Comparison of ENCODE assay signal across 22 cellular contexts in genomic region chr16:68954871-68955635, GRCh38.
DNase-seq lines count a peak whose midpoint lies in the region; ATAC-seq and TF ChIP-seq lines count a peak whose summit lies in the region.
"Had no signal": no experiment of that assay in that cellular context is flagged by ENCODE, and none has a peak within 500 bp of the region (broad histone marks: within the 10 kb centered on the region; RNA-seq: fewer than 3 reads in every experiment).

No MANE protein-coding gene starts in this region.

- TF ChIP-seq POLR2A in vagina (IDR thresholded peaks at IDR 0.05) = no peak

- no peaks in the 10 kb centered on the region for H3K9me3 ChIP-seq in A673 (ENCODE audit: low read depth, low read length, poor library complexity, severe bottlenecking)
- no peaks in the 10 kb centered on the region for H3K9me3 ChIP-seq in endocrine pancreas (ENCODE audit: control insufficient read depth, low read length)
- no peaks in the 10 kb centered on the region for H3K9me3 ChIP-seq in vagina
- H3K9me3 ChIP-seq: gastrocnemius medialis, tibial artery had no signal

- no peaks in the 10 kb centered on the region for H3K9me3 Mint-ChIP-seq in GM23338
- no peaks in the 10 kb centered on the region for H3K9me3 Mint-ChIP-seq in activated naive CD8-positive, alpha-beta T cell treated with anti-CD3 and anti-CD28 coated beads, Interleukin-2, amount 50 U/mL, for 24 hours
- H3K9me3 Mint-ChIP-seq: activated CD4-positive, alpha-beta T cell treated with anti-CD3 and anti-CD28 coated beads, Interleukin-2, amount 10 ng/mL, durations not matched to agents 7 days and 5 days had no signal

- no peak overlapping the region for H2AFZ ChIP-seq in GM23338

- H3K4me1 Mint-ChIP-seq in GM23338 = peaks cover 8% of the 10 kb centered on the region; the same call in 2 of the 3 replicates
- H3K4me1 Mint-ChIP-seq in activated naive CD8-positive, alpha-beta T cell treated with anti-CD3 and anti-CD28 coated beads, Interleukin-2, amount 50 U/mL, for 24 hours = no peaks in the 10 kb centered on the region
- H3K4me1 Mint-ChIP-seq: activated CD4-positive, alpha-beta T cell treated with anti-CD3 and anti-CD28 coated beads, Interleukin-2, amount 10 ng/mL, durations not matched to agents 7 days and 5 days had no signal

- H3K9me2 ChIP-seq in GM23338 (ENCODE audit: insufficient read depth) = no peaks in the 10 kb centered on the region

- CTCF ChIA-PET in A673 (lab: Charles Lee) = no interaction called here

- H3K4me3 ChIP-seq in A673 (ENCODE audit: low read depth, low read length, poor library complexity, severe bottlenecking) (no peak overlapping the region), GM23338 (no peak overlapping the region), endocrine pancreas (ENCODE audit: control insufficient read depth, insufficient read depth, low read length) (peak overlapping the region; percentile 22), vagina (no peak overlapping the region)
- H3K4me3 ChIP-seq: cardiac muscle cell, dorsolateral prefrontal cortex, gastrocnemius medialis, tibial artery had no signal

- no peaks in the 10 kb centered on the region for H3K79me2 ChIP-seq in GM23338 (replicated peaks; ENCODE audit: insufficient read depth)

- ATAC-seq in GM23338 = peak; percentile 62
- no peak for ATAC-seq in activated naive CD8-positive, alpha-beta T cell treated with anti-CD3 and anti-CD28 coated beads, Interleukin-2, amount 50 U/mL, for 24 hours
- ATAC-seq: gastrocnemius medialis; sciatic nerve; stimulated activated naive CD8-positive, alpha-beta T cell treated with anti-CD3 and anti-CD28 coated beads, Interleukin-15, Interleukin-2, amounts not matched to agents 100 U/mL and 50 U/mL, for 24 hours had no signal

- H3K27ac ChIP-seq in A673 (ENCODE audit: low read depth, low read length, poor library complexity, severe bottlenecking) (no peak overlapping the region), GM23338 (ENCODE audit: low read depth) (no peak overlapping the region), vagina (no peak overlapping the region)
- H3K27ac ChIP-seq: cardiac muscle cell, dorsolateral prefrontal cortex, gastrocnemius medialis, tibial artery had no signal

- no peak for TF ChIP-seq CTCF in A673 (conservative IDR thresholded peaks at IDR 0.05; ENCODE audit: low read depth, low read length)
- no peak for TF ChIP-seq CTCF in GM23338 (conservative IDR thresholded peaks at IDR 0.05; ENCODE audit: low read depth in 2 of 2)
- TF ChIP-seq CTCF in vagina (IDR thresholded peaks at IDR 0.05) = no peak

- DNase-seq in A673 (ENCODE audit: low spot score) (peak; percentile 45), GM23338 (ENCODE audit: low spot score) (no peak), NCI-H524 (lab: John Stamatoyannopoulos, UW) (peak; percentile 91 to 98), middle frontal gyrus (ENCODE audit: extremely low spot score, low spot score) (no peak), vagina (ENCODE audit: extremely low spot score in 2 of 2) (no peak), amygdala (lab: John Stamatoyannopoulos, UW) (no peak)
- no peak for DNase-seq in activated naive CD8-positive, alpha-beta T cell treated with anti-CD3 and anti-CD28 coated beads, Interleukin-2, amount 50 U/mL, for 24 hours
- DNase-seq: activated CD4-positive, alpha-beta T cell treated with anti-CD3 and anti-CD28 coated beads, Interleukin-2, amount 10 ng/mL, durations not matched to agents 7 days and 5 days; activated CD8-positive, alpha-beta memory T cell treated with anti-CD3 and anti-CD28 coated beads, Interleukin-2, amount 50 U/mL, for 48 hours; activated effector memory CD4-positive, alpha-beta T cell treated with anti-CD3 and anti-CD28 coated beads, Interleukin-2, amount 50 U/mL, for 16 hours; erythroblast; gastrocnemius medialis; IMR-90; occipital lobe; stimulated activated CD4-positive, alpha-beta T cell treated with anti-CD3 and anti-CD28 coated beads, Interleukin-1b, Interleukin-23, amount 100 ng/mL, for 48 hours; stimulated activated naive CD8-positive, alpha-beta T cell treated with anti-CD3 and anti-CD28 coated beads, Interleukin-15, Interleukin-2, amounts not matched to agents 100 U/mL and 50 U/mL, for 24 hours; T-helper 1 cell; tibial artery had no signal

- H3K36me3 ChIP-seq in A673 (ENCODE audit: insufficient read depth, low read length, poor library complexity, severe bottlenecking) (no peaks in the 10 kb centered on the region), GM23338 (ENCODE audit: insufficient read depth) (no peaks in the 10 kb centered on the region), endocrine pancreas (ENCODE audit: control insufficient read depth, insufficient read depth, low read length) (no peaks in the 10 kb centered on the region), vagina (no peaks in the 10 kb centered on the region)
- H3K36me3 ChIP-seq: cardiac muscle cell, gastrocnemius medialis, tibial artery had no signal

- no peak overlapping the region for H3K4me3 Mint-ChIP-seq in GM23338
- H3K4me3 Mint-ChIP-seq in activated naive CD8-positive, alpha-beta T cell treated with anti-CD3 and anti-CD28 coated beads, Interleukin-2, amount 50 U/mL, for 24 hours = no peak overlapping the region
- H3K4me3 Mint-ChIP-seq: activated CD4-positive, alpha-beta T cell treated with anti-CD3 and anti-CD28 coated beads, Interleukin-2, amount 10 ng/mL, durations not matched to agents 7 days and 5 days had no signal

- no peak overlapping the region for H3K9ac ChIP-seq in endocrine pancreas (ENCODE audit: control insufficient read depth, insufficient read depth, low read length)

- no TSS peak for BruUV-seq in A673 (replicated peaks; lab: Mats Ljungman, UMichigan)

- H3K27me3 ChIP-seq in A673 (replicated peaks; ENCODE audit: insufficient read depth, low read depth, low read length, poor library complexity) = no peaks in the 10 kb centered on the region
- no peaks in the 10 kb centered on the region for H3K27me3 ChIP-seq in GM23338 (ENCODE audit: insufficient read depth)
- H3K27me3 ChIP-seq in endocrine pancreas (ENCODE audit: control insufficient read depth, insufficient read depth, low read length) = no peaks in the 10 kb centered on the region
- no peaks in the 10 kb centered on the region for H3K27me3 ChIP-seq in vagina
- H3K27me3 ChIP-seq: cardiac muscle cell, dorsolateral prefrontal cortex, gastrocnemius medialis, tibial artery had no signal

- H3K4me1 ChIP-seq in A673 (ENCODE audit: insufficient read depth, low read length, poor library complexity, severe bottlenecking) (peaks cover 6% of the 10 kb centered on the region), GM23338 (ENCODE audit: insufficient read depth) (0 out of 2 replicates have a peak, but pooled peaks cover 2% of the 10 kb centered on the region), endocrine pancreas (ENCODE audit: control insufficient read depth, insufficient read depth, low read length) (peaks cover 17% of the 10 kb centered on the region), vagina (no peaks in the 10 kb centered on the region)
- H3K4me1 ChIP-seq: tibial artery had no signal

- H3K27ac Mint-ChIP-seq in GM23338 = no peak overlapping the region
- no peak overlapping the region for H3K27ac Mint-ChIP-seq in activated naive CD8-positive, alpha-beta T cell treated with anti-CD3 and anti-CD28 coated beads, Interleukin-2, amount 50 U/mL, for 24 hours
- H3K27ac Mint-ChIP-seq: activated CD4-positive, alpha-beta T cell treated with anti-CD3 and anti-CD28 coated beads, Interleukin-2, amount 10 ng/mL, durations not matched to agents 7 days and 5 days had no signal

- peaks cover 4% of the 10 kb centered on the region for H3K27me3 Mint-ChIP-seq in GM23338 (ENCODE audit: insufficient read depth, low read depth, poor library complexity)
- H3K27me3 Mint-ChIP-seq in activated naive CD8-positive, alpha-beta T cell treated with anti-CD3 and anti-CD28 coated beads, Interleukin-2, amount 50 U/mL, for 24 hours = no peaks in the 10 kb centered on the region
- H3K27me3 Mint-ChIP-seq: activated CD4-positive, alpha-beta T cell treated with anti-CD3 and anti-CD28 coated beads, Interleukin-2, amount 10 ng/mL, durations not matched to agents 7 days and 5 days had no signal

- H4K20me1 ChIP-seq in GM23338 (replicated peaks; ENCODE audit: insufficient read depth) = no peaks in the 10 kb centered on the region

- H3F3A ChIP-seq in GM23338 (replicated peaks; ENCODE audit: low read depth) = no peaks in the 10 kb centered on the region

- intact Hi-C loops in A673 (cut with micrococcal nuclease; ENCODE audit: unreplicated experiment) (no loop called here), vagina (cut with DNase I) (no loop called here)

- H3K4me2 ChIP-seq in GM23338 = no peak overlapping the region

- H3K36me3 Mint-ChIP-seq in GM23338 (ENCODE audit: low read depth) = no peaks in the 10 kb centered on the region
- peaks cover 2% of the 10 kb centered on the region for H3K36me3 Mint-ChIP-seq in activated naive CD8-positive, alpha-beta T cell treated with anti-CD3 and anti-CD28 coated beads, Interleukin-2, amount 50 U/mL, for 24 hours (ENCODE audit: low read depth)

- POLR2A ChIA-PET in A673 (lab: Charles Lee; ENCODE audit: low non-redundant PET) = no interaction called here

TF ChIP-seq in GM23338, 12 proteins besides CTCF, POLR2A, EP300 and RAD21 (continues in another document):
- TF ChIP-seq ZNF331 (CRISPR knock-in tag; IDR thresholded peaks at IDR 0.05; ENCODE audit: low read depth) (no peak), POLR2AphosphoS5 (IDR thresholded peaks at IDR 0.05; ENCODE audit: low read depth) (no peak), ZNF114 (CRISPR knock-in tag; IDR thresholded peaks at IDR 0.05) (no peak), JUNB (IDR thresholded peaks at IDR 0.05; ENCODE audit: unreplicated experiment) (no peak), EZH2phosphoT487 (IDR thresholded peaks at IDR 0.05; ENCODE audit: unreplicated experiment) (no peak), CREB1 (CRISPR knock-in tag; IDR thresholded peaks at IDR 0.05; ENCODE audit: low read depth) (no peak)

Comparison
In these comparisons a context has a peak if more than half of its experiments do, and no peak if none do; other contexts are left out.
1. DNase-seq: peak in A673 (single experiment) and NCI-H524 (2 of 2); none in GM23338 (single experiment), activated naive CD8-positive, alpha-beta T cell treated with anti-CD3 and anti-CD28 coated beads, Interleukin-2, amount 50 U/mL, for 24 hours (single experiment), middle frontal gyrus (single experiment), vagina (0 of 2) and amygdala (0 of 56).